ENCODE assay signal across 8 cellular contexts in genomic region chr11:3169235-3169951, GRCh38. TPM values are rescaled to one million over a fixed set of nuclear protein-coding genes. Genes with fewer than 3 reads are reported as not detected.
A peak's percentile ranks its signal among the peaks of the same experiment; 100 is the strongest.
DNase-seq lines count a peak whose midpoint lies in the region; ATAC-seq, FAIRE-seq and TF ChIP-seq lines count a peak whose summit lies in the region.

No MANE protein-coding gene starts in this region.

- TF ChIP-seq CTCF in AG04449 (IDR thresholded peaks at IDR 0.05; ENCODE audit: insufficient read depth, low read length, missing control alignments) (peak; percentile 18), cardiac muscle cell (IDR thresholded peaks at IDR 0.05; ENCODE audit: low read depth, low read length) (no peak), retinal pigment epithelial cell (conservative IDR thresholded peaks at IDR 0.05; ENCODE audit: low read depth, low read length) (peak; percentile 13)

- H3K27ac ChIP-seq in cardiac muscle cell = no peak overlapping the region

- no peaks in the 10 kb centered on the region for H3K36me3 ChIP-seq in cardiac muscle cell

- H3K27me3 ChIP-seq in cardiac muscle cell = peaks cover 8% of the 10 kb centered on the region

- POLR2A ChIA-PET in AG04449 (lab: Yijun Ruan, JAX) = interaction anchor here (1.2 to 1.5 kb wide), 2 partner anchors 8 to 13 kb away, joined by 8 read pairs; no protein-coding TSS in a partner anchor

- ATAC-seq in GM18502 (IDR thresholded peaks at IDR 0.05; ENCODE audit: poor library complexity, unreplicated experiment) = no peak
- no peak for ATAC-seq in HG03457 (IDR thresholded peaks at IDR 0.05; ENCODE audit: unreplicated experiment)

- FAIRE-seq in HTR-8/SVneo (lab: Jason Lieb, UNC) = peak; percentile 91

- DNase-seq in AG04449 (ENCODE audit: low read depth, low spot score) (no peak), HTR-8/SVneo (ENCODE audit: insufficient read length, low spot score) (no peak), cardiac muscle cell (ENCODE audit: low read depth in 1 of 2, low spot score in 1 of 2) (peak; percentile 18 to 82), retinal pigment epithelial cell (ENCODE audit: low read depth) (no peak), NCI-H2227 treated with DMSO at 0.1 percent for 48 hours (lab: John Stamatoyannopoulos, UW) (no peak)
- peak; percentile 18 for DNase-seq in activated naive CD4-positive, alpha-beta T cell treated with anti-CD3 and anti-CD28 coated beads, Interleukin-2, amount 50 U/mL, for 16 hours

- H3K4me1 ChIP-seq in cardiac muscle cell (ENCODE audit: low read depth) = peaks cover 15% of the 10 kb centered on the region

- CTCF ChIA-PET in AG04449 (lab: Yijun Ruan, JAX) = interaction anchor here (1.2 to 1.5 kb wide), 2 partner anchors 45 to 132 kb away, joined by 4 to 5 read pairs; no protein-coding TSS in a partner anchor

- H3K4me3 ChIP-seq in AG04449 (ENCODE audit: low read depth, low read length) (peak overlapping the region; percentile 52), cardiac muscle cell (no peak overlapping the region), retinal pigment epithelial cell (ENCODE audit: low read length) (peak overlapping the region; percentile 3)

- no peaks in the 10 kb centered on the region for H3K9me3 ChIP-seq in cardiac muscle cell (ENCODE audit: low read depth)

RNA-seq across cellular contexts. Expression of gene OSBPL5, which starts 4.3 kb away (rescaled TPM):
- total RNA-seq in cardiac muscle cell = 29.4 and 33.9 TPM in 2 replicates
- polyA plus RNA-seq in cardiac muscle cell = 19.3 and 20.9 TPM in 2 replicates

RNA-seq across cellular contexts. Expression of gene MRGPRG, which starts 49.2 kb away (rescaled TPM):
- total RNA-seq in cardiac muscle cell = not detected in 2 replicates
- polyA plus RNA-seq in cardiac muscle cell = not detected in 2 replicates

Comparison
In these comparisons a context has a peak if more than half of its experiments do, and no peak if none do; other contexts are left out.
1. DNase-seq: peak in activated naive CD4-positive, alpha-beta T cell treated with anti-CD3 and anti-CD28 coated beads, Interleukin-2, amount 50 U/mL, for 16 hours (single experiment) and cardiac muscle cell (2 of 2); none in AG04449 (single experiment), HTR-8/SVneo (single experiment), retinal pigment epithelial cell (single experiment) and NCI-H2227 treated with DMSO at 0.1 percent for 48 hours (single experiment).